20 cellular contexts compared by ENCODE assay signal in the genomic region with DNA sequence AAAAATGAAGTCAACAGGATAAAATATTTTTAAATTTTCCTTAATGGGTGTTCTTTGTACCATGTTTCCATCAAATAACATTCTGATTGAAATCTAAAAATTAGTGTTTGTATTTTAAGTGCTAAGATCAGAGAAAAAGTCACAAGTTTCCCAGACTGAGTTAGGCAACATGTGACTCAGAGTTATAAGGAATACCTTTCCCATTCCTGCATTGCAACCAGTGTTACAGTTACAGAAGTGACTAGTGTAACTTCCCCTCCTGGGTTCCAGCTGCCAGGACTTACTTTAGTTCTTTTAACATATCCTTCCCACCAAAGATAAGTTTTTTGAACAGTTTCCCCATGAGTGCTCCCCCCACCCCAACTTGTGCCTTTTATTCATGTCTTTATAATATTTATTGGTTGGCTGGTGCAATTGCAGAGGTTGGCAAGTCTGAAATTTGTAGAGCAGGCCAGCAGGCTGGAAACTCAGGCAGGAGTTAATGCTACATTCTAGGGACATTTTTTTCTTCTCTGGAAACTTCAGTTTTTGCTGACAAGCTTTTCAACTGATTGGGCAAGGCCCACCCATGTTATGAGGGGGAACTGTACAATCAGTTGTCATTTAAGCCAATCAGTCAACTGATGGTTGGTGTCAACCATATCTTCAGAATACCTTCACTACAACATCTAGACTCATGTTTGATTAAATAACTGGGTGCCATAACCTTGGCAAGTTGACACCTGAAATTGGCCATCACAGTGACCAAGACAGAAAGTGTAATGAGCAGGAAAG. TPM values are rescaled to one million over a fixed set of nuclear protein-coding genes. Genes with fewer than 3 reads are reported as not detected.
DNase-seq lines count a peak whose midpoint lies in the region; ATAC-seq and TF ChIP-seq lines count a peak whose summit lies in the region.
"Had no signal": no experiment of that assay in that cellular context is flagged by ENCODE, and none has a peak within 500 bp of the region (broad histone marks: within the 10 kb centered on the region; RNA-seq: fewer than 3 reads in every experiment).

No MANE protein-coding gene starts in this region.

- no peak overlapping the region for H3K4me3 Mint-ChIP-seq in activated CD8-positive, alpha-beta memory T cell treated with anti-CD3 and anti-CD28 coated beads, Interleukin-2, amount 10 ng/mL, durations not matched to agents 7 days and 5 days
- H3K4me3 Mint-ChIP-seq: CD8-positive, alpha-beta memory T cell had no signal

- H3K9me3 ChIP-seq in PC-3 (ENCODE audit: low read length), result no peaks in the 10 kb centered on the region

- H3K27ac Mint-ChIP-seq in activated CD8-positive, alpha-beta memory T cell treated with anti-CD3 and anti-CD28 coated beads, Interleukin-2, amount 10 ng/mL, durations not matched to agents 7 days and 5 days, result no peak overlapping the region
- H3K27ac Mint-ChIP-seq: CD8-positive, alpha-beta memory T cell had no signal

- H3K4me3 ChIP-seq in AG10803 (ENCODE audit: low read length) (no peak overlapping the region), PC-3 (ENCODE audit: low read length) (no peak overlapping the region), epithelial cell of proximal tubule (ENCODE audit: low read depth, low read length) (no peak overlapping the region)
- H3K4me3 ChIP-seq: BLaER1 had no signal

- H3K4me1 Mint-ChIP-seq in activated CD8-positive, alpha-beta memory T cell treated with anti-CD3 and anti-CD28 coated beads, Interleukin-2, amount 10 ng/mL, durations not matched to agents 7 days and 5 days, result no peaks in the 10 kb centered on the region
- H3K4me1 Mint-ChIP-seq: CD8-positive, alpha-beta memory T cell had no signal

- DNase-seq in AG10803 (ENCODE audit: low read depth) (peak; percentile 8), PC-3 (peak; percentile 45), epithelial cell of proximal tubule (ENCODE audit: low read depth) (peak; percentile 27), iris pigment epithelial cell (ENCODE audit: low read depth) (peak; percentile 11), DMS79 treated with DMSO at 0.1 percent for 48 hours (lab: John Stamatoyannopoulos, UW) (no peak)
- no peak for DNase-seq in activated CD8-positive, alpha-beta memory T cell treated with anti-CD3 and anti-CD28 coated beads, Interleukin-2, amount 10 ng/mL, durations not matched to agents 7 days and 5 days
- DNase-seq: CD8-positive, alpha-beta memory T cell; DMS79; H7; KBM-7; NCI-H1048; NCI-H146; NCI-H2081 treated with DMSO at 0.1 percent for 48 hours; NCI-H510A; NCI-H774 had no signal

- H3K4me1 ChIP-seq in PC-3 (ENCODE audit: insufficient read depth, low read length), result peaks cover 4% of the 10 kb centered on the region
- H3K4me1 ChIP-seq: BLaER1 had no signal

- peaks cover 14% of the 10 kb centered on the region for H3K27me3 Mint-ChIP-seq in activated CD8-positive, alpha-beta memory T cell treated with anti-CD3 and anti-CD28 coated beads, Interleukin-2, amount 10 ng/mL, durations not matched to agents 7 days and 5 days

- TF ChIP-seq CTCF in AG10803 (conservative IDR thresholded peaks at IDR 0.05; ENCODE audit: low read length) (no peak), PC-3 (conservative IDR thresholded peaks at IDR 0.05; ENCODE audit: low read depth, low read length) (no peak), epithelial cell of proximal tubule (conservative IDR thresholded peaks at IDR 0.05; ENCODE audit: low read depth, low read length) (no peak)

- no peaks in the 10 kb centered on the region for H3K9me2 ChIP-seq in PC-3 (replicated peaks; ENCODE audit: low read length)

- intact Hi-C loops in PC-3 (cut with micrococcal nuclease), result no loop called here

- no peaks in the 10 kb centered on the region for H3K79me2 ChIP-seq in PC-3 (ENCODE audit: low read length)

- no peaks in the 10 kb centered on the region for H3F3A ChIP-seq in PC-3 (ENCODE audit: low read length, unreplicated experiment)

- H3K36me3 ChIP-seq in PC-3 (ENCODE audit: low read depth, low read length), result no peaks in the 10 kb centered on the region
- H3K36me3 ChIP-seq: BLaER1 had no signal

- no peak for ATAC-seq in PC-3
- no peak for ATAC-seq in activated CD8-positive, alpha-beta memory T cell treated with anti-CD3 and anti-CD28 coated beads, Interleukin-2, amount 10 ng/mL, durations not matched to agents 7 days and 5 days
- ATAC-seq in HG02588 (IDR thresholded peaks at IDR 0.05; ENCODE audit: unreplicated experiment), result no peak
- ATAC-seq in GM18519 (IDR thresholded peaks at IDR 0.05; ENCODE audit: low FRiP score, unreplicated experiment), result no peak

- no peaks in the 10 kb centered on the region for H3K9me3 Mint-ChIP-seq in activated CD8-positive, alpha-beta memory T cell treated with anti-CD3 and anti-CD28 coated beads, Interleukin-2, amount 10 ng/mL, durations not matched to agents 7 days and 5 days (ENCODE audit: low read depth)

- H3K27me3 ChIP-seq in PC-3 (ENCODE audit: low read length), result no peaks in the 10 kb centered on the region
- H3K27me3 ChIP-seq: BLaER1 had no signal

- POLR2A ChIA-PET in PC-3 (lab: Charles Lee; ENCODE audit: unreplicated experiment), result no interaction called here

- H4K20me1 ChIP-seq in PC-3 (ENCODE audit: low read length), result no peaks in the 10 kb centered on the region
- H4K20me1 ChIP-seq: BLaER1 had no signal

- H3K36me3 Mint-ChIP-seq in activated CD8-positive, alpha-beta memory T cell treated with anti-CD3 and anti-CD28 coated beads, Interleukin-2, amount 10 ng/mL, durations not matched to agents 7 days and 5 days, result no peaks in the 10 kb centered on the region

- H3K9ac ChIP-seq in PC-3 (ENCODE audit: low read length), result no peak overlapping the region
- H3K9ac ChIP-seq: BLaER1 had no signal

- CTCF ChIA-PET in PC-3 (lab: Charles Lee), result no interaction called here
- CTCF ChIA-PET in activated CD8-positive, alpha-beta memory T cell treated with anti-CD3 and anti-CD28 coated beads, Interleukin-2, amount 10 ng/mL, durations not matched to agents 7 days and 5 days (lab: Charles Lee), result no interaction called here

- H3K27ac ChIP-seq in PC-3 (ENCODE audit: low read length), result no peak overlapping the region
- H3K27ac ChIP-seq: BLaER1, HL-60 had no signal

- BruUV-seq in PC-3 (replicated peaks; lab: Mats Ljungman, UMichigan), result no TSS peak

- no peak overlapping the region for H3K4me2 ChIP-seq in PC-3 (ENCODE audit: low read length)
- H3K4me2 ChIP-seq: BLaER1 had no signal

- H2AFZ ChIP-seq in PC-3 (ENCODE audit: low read length), result no peak overlapping the region

RNA-seq across cellular contexts. Expression of gene ESR1, which starts 22.9 kb away (rescaled TPM):
- total RNA-seq in PC-3 (2014; rRNA removed) (2.2 and 5.9 TPM in 2 replicates), epithelial cell of proximal tubule (not detected in 2 replicates)
- total RNA-seq in activated CD8-positive, alpha-beta memory T cell treated with anti-CD3 and anti-CD28 coated beads, Interleukin-2, amount 10 ng/mL, durations not matched to agents 7 days and 5 days, result under 1 TPM in 1 of 2 experiments, not detected in 1; 0.21 TPM
- total RNA-seq: A172 had no signal

Comparison
In these comparisons a context has a peak if more than half of its experiments do, and no peak if none do; other contexts are left out.
1. DNase-seq: peak in AG10803 (single experiment), PC-3 (single experiment), epithelial cell of proximal tubule (single experiment) and iris pigment epithelial cell (single experiment); none in activated CD8-positive, alpha-beta memory T cell treated with anti-CD3 and anti-CD28 coated beads, Interleukin-2, amount 10 ng/mL, durations not matched to agents 7 days and 5 days (single experiment) and DMS79 treated with DMSO at 0.1 percent for 48 hours (single experiment).